ENCODE assay signal across 9 cellular contexts in the genomic region with DNA sequence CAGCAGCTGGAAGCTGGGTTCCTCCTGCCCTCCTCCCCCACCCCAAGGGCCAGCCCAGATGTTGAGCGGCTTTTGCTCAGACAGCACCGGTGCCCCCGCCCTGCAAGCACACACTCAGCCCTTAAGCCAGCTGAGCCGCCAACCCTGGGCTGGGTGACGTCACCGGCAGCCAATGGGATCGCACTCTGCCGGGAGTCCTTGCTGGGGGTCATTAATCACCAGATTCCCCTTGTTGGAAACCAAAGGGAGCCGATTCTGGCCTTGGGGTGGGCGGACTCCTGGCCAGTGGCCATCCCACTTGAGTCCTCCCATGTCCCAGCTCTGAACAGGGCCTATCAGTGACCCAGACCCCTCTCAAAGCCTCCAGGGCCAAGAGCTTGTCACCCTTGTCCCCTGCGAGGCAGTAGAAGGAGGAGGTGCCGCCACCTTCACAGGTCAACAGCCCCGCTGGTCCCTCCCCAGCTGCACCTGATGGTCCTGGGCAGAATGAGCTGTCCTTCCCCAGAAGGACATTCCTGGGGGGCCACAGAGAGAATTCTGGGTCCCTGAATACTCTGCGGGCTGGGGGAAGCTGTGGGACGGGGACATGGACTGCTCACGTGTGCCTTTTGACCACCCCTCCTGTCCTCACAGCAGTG.
DNase-seq lines count a peak whose midpoint lies in the region; ATAC-seq and TF ChIP-seq lines count a peak whose summit lies in the region.
"Had no signal": no experiment of that assay in that cellular context is flagged by ENCODE, and none has a peak within 500 bp of the region (broad histone marks: within the 10 kb centered on the region; RNA-seq: fewer than 3 reads in every experiment).

No MANE protein-coding gene starts in this region.

- H3K36me3 ChIP-seq in DND-41 (ENCODE audit: insufficient read depth, low read length): no peaks in the 10 kb centered on the region

- no peaks in the 10 kb centered on the region for H3K4me1 Mint-ChIP-seq in nephron progenitor cell

- ATAC-seq in DND-41 (ENCODE audit: insufficient read depth, low read depth): peak; percentile 51; the same call in 2 of the 3 replicates

- no peak overlapping the region for H3K27ac ChIP-seq in DND-41 (ENCODE audit: low read length)

- no peaks in the 10 kb centered on the region for H3K9me3 Mint-ChIP-seq in nephron progenitor cell

- no peak overlapping the region for H2AFZ ChIP-seq in DND-41 (ENCODE audit: low read depth, low read length)

- DNase-seq in DND-41 (peak; percentile 14), NCI-H524 (lab: John Stamatoyannopoulos, UW) (peak; percentile 70 to 92), epithelial cell of esophagus (ENCODE audit: low read depth) (peak; percentile 74), nephron progenitor cell (peak; percentile 87), GOT3 (lab: John Stamatoyannopoulos, UW) (no peak), SHP77 treated with DMSO at 0.1 percent for 48 hours (lab: John Stamatoyannopoulos, UW) (no peak), Kasumi-1 (lab: John Stamatoyannopoulos, UW) (no peak)
- no peak for DNase-seq in stimulated activated naive CD4-positive, alpha-beta T cell treated with Interleukin-2 at 50 U/mL for 16 hours (lab: John Stamatoyannopoulos, UW)

- H3K27me3 ChIP-seq in DND-41 (ENCODE audit: insufficient read depth, low read length, poor library complexity): peaks cover 8% of the 10 kb centered on the region

- peaks cover 16% of the 10 kb centered on the region for H4K20me1 ChIP-seq in DND-41 (ENCODE audit: insufficient read depth, low read length)

- H3K36me3 Mint-ChIP-seq in nephron progenitor cell (ENCODE audit: low read depth): no peaks in the 10 kb centered on the region
- H3K36me3 Mint-ChIP-seq: activated naive CD8-positive, alpha-beta T cell had no signal

- TF ChIP-seq CTCF in DND-41 (IDR thresholded peaks at IDR 0.05; ENCODE audit: borderline replicate concordance, extremely low read depth, low read length, poor library complexity, severe bottlenecking): no peak
- no peak for TF ChIP-seq CTCF in epithelial cell of esophagus (IDR thresholded peaks at IDR 0.05; ENCODE audit: insufficient read depth, low read depth, low read length, missing control alignments)
- no peak for TF ChIP-seq CTCF in nephron progenitor cell (IDR thresholded peaks at IDR 0.05)

- no peaks in the 10 kb centered on the region for H3K4me1 ChIP-seq in DND-41 (ENCODE audit: insufficient read depth, low read length)

- peaks cover 38% of the 10 kb centered on the region for H3K27me3 Mint-ChIP-seq in nephron progenitor cell (ENCODE audit: low read depth, poor library complexity)
- H3K27me3 Mint-ChIP-seq: activated naive CD8-positive, alpha-beta T cell had no signal

- no peak overlapping the region for H3K4me3 Mint-ChIP-seq in nephron progenitor cell
- H3K4me3 Mint-ChIP-seq: activated naive CD8-positive, alpha-beta T cell had no signal

- H3K79me2 ChIP-seq in DND-41 (ENCODE audit: insufficient read depth, low read length): no peaks in the 10 kb centered on the region

- H3K9ac ChIP-seq in DND-41 (ENCODE audit: low read depth, low read length): no peak overlapping the region

- no peak overlapping the region for H3K27ac Mint-ChIP-seq in nephron progenitor cell
- H3K27ac Mint-ChIP-seq: activated naive CD8-positive, alpha-beta T cell had no signal

- H3K4me2 ChIP-seq in DND-41 (ENCODE audit: insufficient read depth, low read length): no peak overlapping the region

- H3K4me3 ChIP-seq in DND-41 (ENCODE audit: low read depth in 1 of 2, low read length in 2 of 2) (no peak overlapping the region), epithelial cell of esophagus (ENCODE audit: low read length) (no peak overlapping the region)

- H3K9me3 ChIP-seq in DND-41 (ENCODE audit: insufficient read depth, low read length, severe bottlenecking): no peaks in the 10 kb centered on the region

Comparison
In these comparisons a context has a peak if more than half of its experiments do, and no peak if none do; other contexts are left out.
1. DNase-seq: peak in DND-41 (single experiment), NCI-H524 (2 of 2), epithelial cell of esophagus (single experiment) and nephron progenitor cell (single experiment); none in GOT3 (single experiment), stimulated activated naive CD4-positive, alpha-beta T cell treated with Interleukin-2 at 50 U/mL for 16 hours (single experiment), SHP77 treated with DMSO at 0.1 percent for 48 hours (single experiment) and Kasumi-1 (0 of 2).